Comparison of ENCODE assay signal across 1 cellular context in the genomic region with DNA sequence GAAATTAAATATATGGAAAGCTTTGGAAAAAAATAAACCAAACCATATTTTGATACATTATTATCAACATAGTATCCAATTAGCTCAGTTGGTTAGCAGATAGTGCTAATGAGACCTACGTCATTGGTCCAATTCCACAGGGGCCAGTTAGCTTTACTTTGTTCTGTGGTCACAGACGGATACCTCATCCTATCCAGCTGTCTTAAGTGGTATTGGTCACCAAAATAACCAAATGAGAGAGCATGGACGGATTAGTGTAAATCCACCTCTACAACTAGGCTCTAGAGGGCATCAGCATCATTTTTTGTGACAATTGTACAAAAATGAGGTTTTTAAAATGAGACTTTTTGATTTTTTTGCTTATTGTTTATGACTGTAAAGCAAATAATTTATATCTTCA.
TF ChIP-seq lines count a peak whose summit lies in the region.

No MANE protein-coding gene starts in this region.

TF ChIP-seq in GM12878, 131 proteins besides CTCF, POLR2A, EP300 and RAD21 (continued from another document):
- TF ChIP-seq, protein P1, sequence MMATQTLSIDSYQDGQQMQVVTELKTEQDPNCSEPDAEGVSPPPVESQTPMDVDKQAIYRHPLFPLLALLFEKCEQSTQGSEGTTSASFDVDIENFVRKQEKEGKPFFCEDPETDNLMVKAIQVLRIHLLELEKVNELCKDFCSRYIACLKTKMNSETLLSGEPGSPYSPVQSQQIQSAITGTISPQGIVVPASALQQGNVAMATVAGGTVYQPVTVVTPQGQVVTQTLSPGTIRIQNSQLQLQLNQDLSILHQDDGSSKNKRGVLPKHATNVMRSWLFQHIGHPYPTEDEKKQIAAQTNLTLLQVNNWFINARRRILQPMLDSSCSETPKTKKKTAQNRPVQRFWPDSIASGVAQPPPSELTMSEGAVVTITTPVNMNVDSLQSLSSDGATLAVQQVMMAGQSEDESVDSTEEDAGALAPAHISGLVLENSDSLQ (IDR thresholded peaks at IDR 0.05), result no peak
- TF ChIP-seq, protein P2, sequence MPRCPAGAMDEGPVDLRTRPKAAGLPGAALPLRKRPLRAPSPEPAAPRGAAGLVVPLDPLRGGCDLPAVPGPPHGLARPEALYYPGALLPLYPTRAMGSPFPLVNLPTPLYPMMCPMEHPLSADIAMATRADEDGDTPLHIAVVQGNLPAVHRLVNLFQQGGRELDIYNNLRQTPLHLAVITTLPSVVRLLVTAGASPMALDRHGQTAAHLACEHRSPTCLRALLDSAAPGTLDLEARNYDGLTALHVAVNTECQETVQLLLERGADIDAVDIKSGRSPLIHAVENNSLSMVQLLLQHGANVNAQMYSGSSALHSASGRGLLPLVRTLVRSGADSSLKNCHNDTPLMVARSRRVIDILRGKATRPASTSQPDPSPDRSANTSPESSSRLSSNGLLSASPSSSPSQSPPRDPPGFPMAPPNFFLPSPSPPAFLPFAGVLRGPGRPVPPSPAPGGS (IDR thresholded peaks at IDR 0.05; ENCODE audit: borderline replicate concordance, insufficient read depth, low read depth, low read length, poor library complexity, severe bottlenecking), result no peak
- TF ChIP-seq IRF4 (IDR thresholded peaks at IDR 0.05; ENCODE audit: low read depth, low read length), result no peak
- TF ChIP-seq BMI1 (IDR thresholded peaks at IDR 0.05; ENCODE audit: borderline replicate concordance), result no peak
- no peak for TF ChIP-seq SMAD1 (IDR thresholded peaks at IDR 0.05; ENCODE audit: low read depth, partially characterized antibody)
- no peak for TF ChIP-seq MYC (IDR thresholded peaks at IDR 0.05; ENCODE audit: insufficient read depth, insufficient read length, insufficient replicate concordance, low read length, severe bottlenecking)
- TF ChIP-seq, protein P3, sequence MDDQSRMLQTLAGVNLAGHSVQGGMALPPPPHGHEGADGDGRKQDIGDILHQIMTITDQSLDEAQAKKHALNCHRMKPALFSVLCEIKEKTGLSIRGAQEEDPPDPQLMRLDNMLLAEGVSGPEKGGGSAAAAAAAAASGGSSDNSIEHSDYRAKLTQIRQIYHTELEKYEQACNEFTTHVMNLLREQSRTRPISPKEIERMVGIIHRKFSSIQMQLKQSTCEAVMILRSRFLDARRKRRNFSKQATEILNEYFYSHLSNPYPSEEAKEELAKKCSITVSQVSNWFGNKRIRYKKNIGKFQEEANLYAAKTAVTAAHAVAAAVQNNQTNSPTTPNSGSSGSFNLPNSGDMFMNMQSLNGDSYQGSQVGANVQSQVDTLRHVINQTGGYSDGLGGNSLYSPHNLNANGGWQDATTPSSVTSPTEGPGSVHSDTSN (IDR thresholded peaks at IDR 0.05; ENCODE audit: insufficient replicate concordance, low read depth, low read length), result no peak
- TF ChIP-seq WRNIP1 (IDR thresholded peaks at IDR 0.05; ENCODE audit: borderline replicate concordance, low read depth, low read length), result no peak
